Comparison of ENCODE assay signal across 9 cellular contexts in genomic region chr1:16961297-16962124, GRCh38. TPM values are rescaled to one million over a fixed set of nuclear protein-coding genes. Genes with fewer than 3 reads are reported as not detected.
DNase-seq lines count a peak whose midpoint lies in the region; ATAC-seq and TF ChIP-seq lines count a peak whose summit lies in the region.
"Had no signal": no experiment of that assay in that cellular context is flagged by ENCODE, and none has a peak within 500 bp of the region (broad histone marks: within the 10 kb centered on the region; RNA-seq: fewer than 3 reads in every experiment).

No MANE protein-coding gene starts in this region.

- H3K9me3 ChIP-seq in mesenchymal stem cell (ENCODE audit: control insufficient read depth, low read length) (no peaks in the 10 kb centered on the region), upper lobe of left lung (no peaks in the 10 kb centered on the region), mucosa of descending colon (no peaks in the 10 kb centered on the region)

- peak overlapping the region; percentile 74 for H2AK5ac ChIP-seq in mesenchymal stem cell (ENCODE audit: low read length, severe bottlenecking)

- H3K4me3 ChIP-seq in mesenchymal stem cell (ENCODE audit: insufficient read depth in 1 of 2, low read depth in 1 of 2, low read length in 2 of 2) = peak overlapping the region; percentile 61 to 73
- peak overlapping the region in 3 of 4 donors; percentile 51 to 58 (median 51) for H3K4me3 ChIP-seq in upper lobe of left lung
- no peak overlapping the region for H3K4me3 ChIP-seq in mucosa of descending colon

- H2BK15ac ChIP-seq in mesenchymal stem cell (ENCODE audit: low read depth, poor library complexity, severe bottlenecking) = no peak overlapping the region

- H4K8ac ChIP-seq in mesenchymal stem cell (ENCODE audit: low read length) = peak overlapping the region; percentile 25

- H2BK5ac ChIP-seq in mesenchymal stem cell (ENCODE audit: low read depth, low read length, poor library complexity, severe bottlenecking) = no peak overlapping the region

- H3K14ac ChIP-seq in mesenchymal stem cell (ENCODE audit: low read length in 2 of 2) = no peak overlapping the region

- TF ChIP-seq EP300 in upper lobe of left lung (IDR thresholded peaks at IDR 0.05) = no peak

- intact Hi-C loops in Right ventricle myocardium superior (cut with DNase I) (loop anchor here (5.0 kb wide), 1 partner anchor 86 kb away; no protein-coding TSS in a partner anchor), left cardiac atrium (cut with DNase I) (no loop called here), mucosa of descending colon (cut with DNase I, micrococcal nuclease) (no loop called here)

- H3K4ac ChIP-seq in mesenchymal stem cell (ENCODE audit: low read depth in 1 of 2, low read length in 2 of 2) = peak overlapping the region in 1 of 2 experiments; percentile 68

- TF ChIP-seq CTCF in upper lobe of left lung (IDR thresholded peaks at IDR 0.05) (no peak), mucosa of descending colon (IDR thresholded peaks at IDR 0.05) (no peak)

- H3K27me3 ChIP-seq in mesenchymal stem cell (ENCODE audit: control insufficient read depth in 1 of 2, insufficient read depth in 1 of 2, low read length in 2 of 2) (no peaks in the 10 kb centered on the region), upper lobe of left lung (no peaks in the 10 kb centered on the region)

- no peak overlapping the region for H2AFZ ChIP-seq in mesenchymal stem cell (ENCODE audit: low read depth, low read length)

- H3K79me1 ChIP-seq in mesenchymal stem cell (replicated peaks; ENCODE audit: low read length, poor library complexity, severe bottlenecking) = peaks cover 3% of the 10 kb centered on the region

- peaks cover 28% of the 10 kb centered on the region for H3K4me1 ChIP-seq in mesenchymal stem cell (ENCODE audit: control insufficient read depth, insufficient read depth, low read depth, low read length)
- peaks cover 4 to 15% (median 9%) of the 10 kb centered on the region in 4 donors for H3K4me1 ChIP-seq in upper lobe of left lung
- no peaks in the 10 kb centered on the region for H3K4me1 ChIP-seq in mucosa of descending colon (ENCODE audit: low read depth)

- 96% methylated on average over 12 of the region's 12 CpGs for WGBS in mesenchymal stem cell
- 82% methylated on average over 12 of the region's 12 CpGs for WGBS in upper lobe of left lung, 2 donors

- peak overlapping the region; percentile 82 for H2BK120ac ChIP-seq in mesenchymal stem cell (ENCODE audit: low read depth, low read length)

- no peak overlapping the region for H2BK12ac ChIP-seq in mesenchymal stem cell (ENCODE audit: low read length in 2 of 2)

- H3K36me3 ChIP-seq in mesenchymal stem cell (ENCODE audit: control insufficient read depth in 1 of 2, insufficient read depth in 2 of 2, low read depth in 1 of 2, low read length in 2 of 2) (peaks cover 16 to 25% of the 10 kb centered on the region in 2 experiments), upper lobe of left lung (peaks cover 0 to 25% (median 12%) of the 10 kb centered on the region in 4 donors), mucosa of descending colon (ENCODE audit: low read depth) (no peaks in the 10 kb centered on the region)

- H4K91ac ChIP-seq in mesenchymal stem cell (ENCODE audit: low read length) = peak overlapping the region; percentile 3

- H3K4me2 ChIP-seq in mesenchymal stem cell (ENCODE audit: low read length, poor library complexity, severe bottlenecking) = peak overlapping the region; percentile 81

- H3K27ac ChIP-seq in mesenchymal stem cell (ENCODE audit: low read length, poor library complexity, severe bottlenecking) (no peak overlapping the region), upper lobe of left lung (peak overlapping the region in 2 of 4 donors; percentile 56 to 78)

- DNase-seq in Right ventricle myocardium superior = no peak
- DNase-seq in left cardiac atrium = no peak
- DNase-seq in amniotic epithelial cell (ENCODE audit: low read depth) = peak; percentile 66
- no peak for DNase-seq in mesenchymal stem cell
- no peak for DNase-seq in upper lobe of left lung
- no peak for DNase-seq in NCI-H69 (lab: John Stamatoyannopoulos, UW)
- no peak for DNase-seq in NCI-H1092 (lab: John Stamatoyannopoulos, UW)
- DNase-seq in mucosa of descending colon = no peak
- DNase-seq: NCI-H2029 treated with DMSO at 0.1 percent for 48 hours had no signal

- ATAC-seq in Right ventricle myocardium superior (ENCODE audit: poor library complexity) (peak; percentile 8), left cardiac atrium (no peak), upper lobe of left lung (ENCODE audit: low FRiP score in 2 of 2) (no peak), mucosa of descending colon (no peak)

- peak overlapping the region; percentile 73 for H3K9ac ChIP-seq in mesenchymal stem cell (ENCODE audit: low read length)

- no peak overlapping the region for H3K23ac ChIP-seq in mesenchymal stem cell (ENCODE audit: low read length in 2 of 2)

- no peak for TF ChIP-seq POLR2A in upper lobe of left lung (IDR thresholded peaks at IDR 0.05)

- peak overlapping the region in 1 of 2 experiments; percentile 74 for H3K18ac ChIP-seq in mesenchymal stem cell (ENCODE audit: low read depth in 1 of 2, low read length in 2 of 2)

RNA-seq across cellular contexts. Expression of gene MFAP2, which starts 18.9 kb away (rescaled TPM):
- 4.1 TPM for total RNA-seq in Right ventricle myocardium superior
- 1 to 10 TPM; 7.9 to 9.6 TPM for total RNA-seq in left cardiac atrium
- 167 TPM for polyA plus RNA-seq in mesenchymal stem cell (2013, experiment 1 of 2)
- polyA plus RNA-seq in mesenchymal stem cell (2013, experiment 2 of 2) = 167 TPM
- 10 to 100 TPM in 2 of 6 donors, 1 to 10 TPM in 4; 2.1 to 21.7 (median 7.2) TPM for total RNA-seq in upper lobe of left lung
- 1 to 10 TPM; 2.4 to 6.3 (median 5.4) TPM for total RNA-seq in mucosa of descending colon

RNA-seq across cellular contexts. Expression of gene CROCC, which starts 39.8 kb away (rescaled TPM):
- total RNA-seq in Right ventricle myocardium superior (6.9 TPM), left cardiac atrium (1 to 10 TPM; 6.5 to 9.2 TPM), upper lobe of left lung (100 to 1,000 TPM in 2 of 6 donors, 10 to 100 TPM in 4; 21.0 to 184 (median 48.9) TPM), mucosa of descending colon (10 to 100 TPM; 12.2 to 32.5 (median 16.8) TPM)
- polyA plus RNA-seq in mesenchymal stem cell (2013, experiment 1 of 2) = 7.4 TPM
- polyA plus RNA-seq in mesenchymal stem cell (2013, experiment 2 of 2) = 6.9 TPM

RNA-seq across cellular contexts. Expression of gene ATP13A2, which starts 50.2 kb away (rescaled TPM):
- total RNA-seq in Right ventricle myocardium superior (15.6 TPM), left cardiac atrium (10 to 100 TPM; 18.8 to 19.5 TPM), upper lobe of left lung (100 to 1,000 TPM in 1 of 6 donors, 10 to 100 TPM in 5; 39.2 to 110 (median 66.5) TPM), mucosa of descending colon (10 to 100 TPM; 36.0 to 53.5 (median 44.1) TPM)
- polyA plus RNA-seq in mesenchymal stem cell (2013, experiment 1 of 2) = 27.8 TPM
- 27.3 TPM for polyA plus RNA-seq in mesenchymal stem cell (2013, experiment 2 of 2)
